ENCODE assay signal across 17 cellular contexts in the genomic region with DNA sequence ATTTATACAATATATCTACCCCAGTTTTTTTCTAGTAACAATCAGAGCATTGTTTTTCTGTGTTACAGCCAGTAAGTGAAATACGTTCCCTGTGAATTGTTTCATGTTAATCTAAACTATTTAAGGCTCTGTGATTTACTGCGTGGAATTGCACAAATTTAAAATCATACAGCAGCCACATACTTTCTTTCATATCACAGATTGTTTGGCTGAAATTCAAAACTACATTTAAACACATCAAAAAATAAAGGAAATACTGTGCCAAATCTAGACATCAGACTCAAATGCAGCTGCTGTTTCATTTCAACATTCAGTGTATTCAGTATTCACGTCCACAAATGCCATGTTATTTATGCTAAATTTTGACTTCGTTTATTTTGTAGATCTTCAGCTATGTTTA.
DNase-seq lines count a peak whose midpoint lies in the region; ATAC-seq and TF ChIP-seq lines count a peak whose summit lies in the region.
"Had no signal": no experiment of that assay in that cellular context is flagged by ENCODE, and none has a peak within 500 bp of the region (broad histone marks: within the 10 kb centered on the region; RNA-seq: fewer than 3 reads in every experiment).

No MANE protein-coding gene starts in this region.

- no peak for TF ChIP-seq CTCF in fibroblast of pulmonary artery (IDR thresholded peaks at IDR 0.05; ENCODE audit: low read length, missing control alignments)
- TF ChIP-seq CTCF in GM13977 (IDR thresholded peaks at IDR 0.05; ENCODE audit: extremely low read depth, insufficient read depth, missing control alignments) = no peak

- no peaks in the 10 kb centered on the region for H3K27me3 Mint-ChIP-seq in activated CD8-positive, alpha-beta T cell treated with anti-CD3 and anti-CD28 coated beads, Interleukin-2, amount 10 ng/mL, durations not matched to agents 7 days and 5 days (ENCODE audit: low read depth)

- DNase-seq in LHCN-M2 (ENCODE audit: low read depth) (peak; percentile 65), fibroblast of pulmonary artery (ENCODE audit: low read depth) (peak; percentile 74), putamen (ENCODE audit: low spot score) (peak; percentile 3), H4 (ENCODE audit: low spot score) (no peak), GM13977 (ENCODE audit: low spot score) (no peak)
- no peak for DNase-seq in activated CD8-positive, alpha-beta T cell treated with anti-CD3 and anti-CD28 coated beads, Interleukin-2, amount 10 ng/mL, durations not matched to agents 7 days and 5 days
- DNase-seq: C1 segment of cervical spinal cord; GF-D8; MM.1S; NCI-H1092 treated with DMSO at 0.1 percent for 48 hours; NCI-H187; NK-92 treated with Interleukin-12 subunit alpha and Interleukin-12 subunit beta, amount 100 ng/mL, for 24 hours; OCI-M1 had no signal

- no peaks in the 10 kb centered on the region for H3K36me3 Mint-ChIP-seq in activated CD8-positive, alpha-beta T cell treated with anti-CD3 and anti-CD28 coated beads, Interleukin-2, amount 10 ng/mL, durations not matched to agents 7 days and 5 days (ENCODE audit: low read depth)

- H3K4me3 Mint-ChIP-seq in activated CD8-positive, alpha-beta T cell treated with anti-CD3 and anti-CD28 coated beads, Interleukin-2, amount 10 ng/mL, durations not matched to agents 7 days and 5 days = no peak overlapping the region

- in situ Hi-C loops in GM13977 (cut with MboI; ENCODE audit: low pct_unique_long_range_greater_than_20kb, low sequenced_read_pairs, unreplicated experiment) = no loop called here

- H3K9me3 Mint-ChIP-seq in activated CD8-positive, alpha-beta T cell treated with anti-CD3 and anti-CD28 coated beads, Interleukin-2, amount 10 ng/mL, durations not matched to agents 7 days and 5 days (ENCODE audit: insufficient read depth) = no peaks in the 10 kb centered on the region

- no peak overlapping the region for H3K27ac Mint-ChIP-seq in activated CD8-positive, alpha-beta T cell treated with anti-CD3 and anti-CD28 coated beads, Interleukin-2, amount 10 ng/mL, durations not matched to agents 7 days and 5 days

- CTCF ChIA-PET in activated CD8-positive, alpha-beta T cell treated with anti-CD3 and anti-CD28 coated beads, Interleukin-2, amount 10 ng/mL, durations not matched to agents 7 days and 5 days (lab: Charles Lee) = no interaction called here

- POLR2A ChIA-PET in activated CD8-positive, alpha-beta T cell treated with anti-CD3 and anti-CD28 coated beads, Interleukin-2, amount 10 ng/mL, durations not matched to agents 7 days and 5 days (lab: Charles Lee) = no interaction called here

- H3K4me3 ChIP-seq in fibroblast of pulmonary artery (replicated peaks; ENCODE audit: low read depth, low read length) = peak overlapping the region; percentile 10
- H3K4me3 ChIP-seq: A549, SJSA1 had no signal

- ATAC-seq in SK-N-SH treated with all-trans-retinoic acid at 6 μM for 48 hours = no peak
- no peak for ATAC-seq in activated CD8-positive, alpha-beta T cell treated with anti-CD3 and anti-CD28 coated beads, Interleukin-2, amount 10 ng/mL, durations not matched to agents 7 days and 5 days
- no peak for ATAC-seq in activated CD4-positive, CD25-positive, alpha-beta regulatory T cell treated with anti-CD3 and anti-CD28 coated beads, Interleukin-2, amount 50 U/mL, for 24 hours
- ATAC-seq: A549 had no signal

- H3K4me1 Mint-ChIP-seq in activated CD8-positive, alpha-beta T cell treated with anti-CD3 and anti-CD28 coated beads, Interleukin-2, amount 10 ng/mL, durations not matched to agents 7 days and 5 days (ENCODE audit: low read depth) = no peaks in the 10 kb centered on the region

TF ChIP-seq in SK-N-SH treated with all-trans-retinoic acid at 6 μM for 48 hours, 23 proteins besides CTCF, POLR2A, EP300 and RAD21:
- TF ChIP-seq, protein P1, sequence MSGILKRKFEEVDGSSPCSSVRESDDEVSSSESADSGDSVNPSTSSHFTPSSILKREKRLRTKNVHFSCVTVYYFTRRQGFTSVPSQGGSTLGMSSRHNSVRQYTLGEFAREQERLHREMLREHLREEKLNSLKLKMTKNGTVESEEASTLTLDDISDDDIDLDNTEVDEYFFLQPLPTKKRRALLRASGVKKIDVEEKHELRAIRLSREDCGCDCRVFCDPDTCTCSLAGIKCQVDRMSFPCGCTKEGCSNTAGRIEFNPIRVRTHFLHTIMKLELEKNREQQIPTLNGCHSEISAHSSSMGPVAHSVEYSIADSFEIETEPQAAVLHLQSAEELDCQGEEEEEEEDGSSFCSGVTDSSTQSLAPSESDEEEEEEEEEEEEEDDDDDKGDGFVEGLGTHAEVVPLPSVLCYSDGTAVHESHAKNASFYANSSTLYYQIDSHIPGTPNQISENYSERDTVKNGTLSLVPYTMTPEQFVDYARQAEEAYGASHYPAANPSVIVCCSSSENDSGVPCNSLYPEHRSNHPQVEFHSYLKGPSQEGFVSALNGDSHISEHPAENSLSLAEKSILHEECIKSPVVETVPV (CRISPR knock-in tag; IDR thresholded peaks at IDR 0.05) = no peak
- TF ChIP-seq, protein P2, sequence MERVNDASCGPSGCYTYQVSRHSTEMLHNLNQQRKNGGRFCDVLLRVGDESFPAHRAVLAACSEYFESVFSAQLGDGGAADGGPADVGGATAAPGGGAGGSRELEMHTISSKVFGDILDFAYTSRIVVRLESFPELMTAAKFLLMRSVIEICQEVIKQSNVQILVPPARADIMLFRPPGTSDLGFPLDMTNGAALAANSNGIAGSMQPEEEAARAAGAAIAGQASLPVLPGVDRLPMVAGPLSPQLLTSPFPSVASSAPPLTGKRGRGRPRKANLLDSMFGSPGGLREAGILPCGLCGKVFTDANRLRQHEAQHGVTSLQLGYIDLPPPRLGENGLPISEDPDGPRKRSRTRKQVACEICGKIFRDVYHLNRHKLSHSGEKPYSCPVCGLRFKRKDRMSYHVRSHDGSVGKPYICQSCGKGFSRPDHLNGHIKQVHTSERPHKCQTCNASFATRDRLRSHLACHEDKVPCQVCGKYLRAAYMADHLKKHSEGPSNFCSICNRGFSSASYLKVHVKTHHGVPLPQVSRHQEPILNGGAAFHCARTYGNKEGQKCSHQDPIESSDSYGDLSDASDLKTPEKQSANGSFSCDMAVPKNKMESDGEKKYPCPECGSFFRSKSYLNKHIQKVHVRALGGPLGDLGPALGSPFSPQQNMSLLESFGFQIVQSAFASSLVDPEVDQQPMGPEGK (CRISPR knock-in tag; IDR thresholded peaks at IDR 0.05; ENCODE audit: borderline replicate concordance) = no peak
- TF ChIP-seq, protein P3, sequence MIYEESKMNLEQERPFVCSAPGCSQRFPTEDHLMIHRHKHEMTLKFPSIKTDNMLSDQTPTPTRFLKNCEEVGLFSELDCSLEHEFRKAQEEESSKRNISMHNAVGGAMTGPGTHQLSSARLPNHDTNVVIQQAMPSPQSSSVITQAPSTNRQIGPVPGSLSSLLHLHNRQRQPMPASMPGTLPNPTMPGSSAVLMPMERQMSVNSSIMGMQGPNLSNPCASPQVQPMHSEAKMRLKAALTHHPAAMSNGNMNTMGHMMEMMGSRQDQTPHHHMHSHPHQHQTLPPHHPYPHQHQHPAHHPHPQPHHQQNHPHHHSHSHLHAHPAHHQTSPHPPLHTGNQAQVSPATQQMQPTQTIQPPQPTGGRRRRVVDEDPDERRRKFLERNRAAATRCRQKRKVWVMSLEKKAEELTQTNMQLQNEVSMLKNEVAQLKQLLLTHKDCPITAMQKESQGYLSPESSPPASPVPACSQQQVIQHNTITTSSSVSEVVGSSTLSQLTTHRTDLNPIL (CRISPR knock-in tag; IDR thresholded peaks at IDR 0.05; ENCODE audit: low read depth) = peak; percentile 33; the same call in 1 of the 2 replicates
- TF ChIP-seq SNAI2 (CRISPR knock-in tag; IDR thresholded peaks at IDR 0.05) (no peak), PPARA (CRISPR knock-in tag; IDR thresholded peaks at IDR 0.05; ENCODE audit: borderline replicate concordance) (no peak), ZFP3 (CRISPR knock-in tag; IDR thresholded peaks at IDR 0.05) (no peak), TOX (CRISPR knock-in tag; IDR thresholded peaks at IDR 0.05; ENCODE audit: borderline replicate concordance) (no peak), ISL1 (CRISPR knock-in tag; IDR thresholded peaks at IDR 0.05) (peak; percentile 96), TCF4 (CRISPR knock-in tag; IDR thresholded peaks at IDR 0.05; ENCODE audit: borderline replicate concordance) (no peak), ZFP30 (CRISPR knock-in tag; IDR thresholded peaks at IDR 0.05) (no peak), ARNTL (CRISPR knock-in tag; IDR thresholded peaks at IDR 0.05; ENCODE audit: borderline replicate concordance, low read depth) (no peak), OSR1 (CRISPR knock-in tag; IDR thresholded peaks at IDR 0.05) (no peak), ZNF8 (CRISPR knock-in tag; IDR thresholded peaks at IDR 0.05) (no peak), BACH2 (CRISPR knock-in tag; IDR thresholded peaks at IDR 0.05; ENCODE audit: borderline replicate concordance) (no peak), CSDC2 (CRISPR knock-in tag; IDR thresholded peaks at IDR 0.05) (no peak), ESRRG (CRISPR knock-in tag; IDR thresholded peaks at IDR 0.05) (no peak)
- TF ChIP-seq, protein P4, sequence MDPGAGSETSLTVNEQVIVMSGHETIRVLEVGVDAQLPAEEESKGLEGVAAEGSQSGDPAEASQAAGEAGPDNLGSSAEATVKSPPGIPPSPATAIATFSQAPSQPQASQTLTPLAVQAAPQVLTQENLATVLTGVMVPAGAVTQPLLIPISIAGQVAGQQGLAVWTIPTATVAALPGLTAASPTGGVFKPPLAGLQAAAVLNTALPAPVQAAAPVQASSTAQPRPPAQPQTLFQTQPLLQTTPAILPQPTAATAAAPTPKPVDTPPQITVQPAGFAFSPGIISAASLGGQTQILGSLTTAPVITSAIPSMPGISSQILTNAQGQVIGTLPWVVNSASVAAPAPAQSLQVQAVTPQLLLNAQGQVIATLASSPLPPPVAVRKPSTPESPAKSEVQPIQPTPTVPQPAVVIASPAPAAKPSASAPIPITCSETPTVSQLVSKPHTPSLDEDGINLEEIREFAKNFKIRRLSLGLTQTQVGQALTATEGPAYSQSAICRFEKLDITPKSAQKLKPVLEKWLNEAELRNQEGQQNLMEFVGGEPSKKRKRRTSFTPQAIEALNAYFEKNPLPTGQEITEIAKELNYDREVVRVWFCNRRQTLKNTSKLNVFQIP (CRISPR knock-in tag; IDR thresholded peaks at IDR 0.05; ENCODE audit: borderline replicate concordance, low read depth) = no peak
TF ChIP-seq in SK-N-SH treated with all-trans-retinoic acid at 6 μM for 48 hours: peak in this region for 2.

Comparison
In these comparisons a context has a peak if more than half of its experiments do, and no peak if none do; other contexts are left out.
1. DNase-seq: peak in LHCN-M2 (single experiment), fibroblast of pulmonary artery (single experiment) and putamen (single experiment); none in H4 (single experiment), activated CD8-positive, alpha-beta T cell treated with anti-CD3 and anti-CD28 coated beads, Interleukin-2, amount 10 ng/mL, durations not matched to agents 7 days and 5 days (single experiment) and GM13977 (single experiment).